In the genomic region with DNA sequence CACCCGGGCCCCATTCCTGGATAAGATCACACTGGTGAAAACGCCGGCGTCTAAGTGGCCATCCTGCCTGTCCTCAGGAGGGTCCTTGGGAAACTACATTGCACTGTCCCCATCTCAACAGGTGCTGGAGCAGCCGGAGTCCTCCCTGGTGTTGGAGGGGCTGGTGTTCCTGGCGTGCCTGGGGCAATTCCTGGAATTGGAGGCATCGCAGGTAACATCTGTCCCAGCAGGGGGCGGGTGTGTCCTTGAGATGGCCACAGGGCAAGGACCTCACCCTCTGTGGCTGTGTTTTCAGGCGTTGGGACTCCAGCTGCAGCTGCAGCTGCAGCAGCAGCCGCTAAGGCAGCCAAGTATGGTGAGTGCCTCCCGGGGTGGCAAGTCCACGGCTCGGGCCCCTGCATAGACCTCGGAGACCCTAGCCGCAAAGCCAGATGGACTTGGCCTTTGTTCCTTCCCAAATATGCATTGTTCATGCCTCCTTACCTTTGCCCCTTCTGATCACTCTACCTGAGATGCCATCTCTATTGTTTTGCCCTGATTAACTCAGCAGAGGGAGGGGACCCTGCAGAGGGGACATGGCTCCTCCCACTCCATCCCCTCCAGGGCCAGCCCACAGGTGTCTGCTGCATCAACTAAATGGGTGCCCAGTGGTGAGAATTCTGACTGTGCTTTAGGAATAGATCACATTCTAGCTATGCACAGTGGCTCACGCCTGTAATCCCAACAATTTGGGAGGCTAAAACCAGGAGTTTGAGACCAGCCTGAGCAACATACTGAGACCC, we compare ENCODE assay signal across 10 cellular contexts. TPM values are rescaled to one million over a fixed set of nuclear protein-coding genes. Genes with fewer than 3 reads are reported as not detected.
DNase-seq lines count a peak whose midpoint lies in the region; ATAC-seq and TF ChIP-seq lines count a peak whose summit lies in the region.
"Had no signal": no experiment of that assay in that cellular context is flagged by ENCODE, and none has a peak within 500 bp of the region (broad histone marks: within the 10 kb centered on the region; RNA-seq: fewer than 3 reads in every experiment).

No MANE protein-coding gene starts in this region.

- no peak overlapping the region for H3K4me3 Mint-ChIP-seq in WTC11

- H3K9ac ChIP-seq in mesenchymal stem cell (ENCODE audit: low read length): no peak overlapping the region

- H3K4me1 Mint-ChIP-seq in WTC11: peaks cover 13% of the 10 kb centered on the region

- H3K23ac ChIP-seq in mesenchymal stem cell (ENCODE audit: low read length in 2 of 2): no peak overlapping the region

- POLR2A ChIA-PET in WTC11 (lab: Charles Lee): no interaction called here

- no peak overlapping the region for H2AK5ac ChIP-seq in mesenchymal stem cell (ENCODE audit: low read length, severe bottlenecking)

- TF ChIP-seq EP300 in Ishikawa (IDR thresholded peaks at IDR 0.05; ENCODE audit: borderline replicate concordance): no peak

- H3K4ac ChIP-seq in mesenchymal stem cell (ENCODE audit: low read depth in 1 of 2, low read length in 2 of 2): no peak overlapping the region

- peak; percentile 39; the same call in 1 of the 2 replicates for TF ChIP-seq RAD21 in Ishikawa (IDR thresholded peaks at IDR 0.05; ENCODE audit: low read depth)

- no peaks in the 10 kb centered on the region for H3K27me3 Mint-ChIP-seq in WTC11 (ENCODE audit: low read depth)

- H2BK5ac ChIP-seq in mesenchymal stem cell (ENCODE audit: low read depth, low read length, poor library complexity, severe bottlenecking): no peak overlapping the region

- peak overlapping the region; percentile 15; the same call in 1 of the 2 replicates for H3K27ac Mint-ChIP-seq in WTC11

- no peaks in the 10 kb centered on the region for H3K36me3 Mint-ChIP-seq in WTC11

- CTCF ChIA-PET in WTC11 (lab: Charles Lee): interaction anchor here (0.6 to 1.9 kb wide), 12 partner anchors 8 to 353 kb away, joined by 3 to 13 read pairs (median 4); no protein-coding TSS in a partner anchor

- peaks cover 2% of the 10 kb centered on the region for H3K4me1 ChIP-seq in mesenchymal stem cell (ENCODE audit: control insufficient read depth, insufficient read depth, low read depth, low read length)

- H3K9me3 Mint-ChIP-seq in WTC11: no peaks in the 10 kb centered on the region

- H3K4me3 ChIP-seq in mesenchymal stem cell (ENCODE audit: insufficient read depth in 1 of 2, low read depth in 1 of 2, low read length in 2 of 2): no peak overlapping the region

- H3K18ac ChIP-seq in mesenchymal stem cell (ENCODE audit: low read depth in 1 of 2, low read length in 2 of 2): no peak overlapping the region

- H3K36me3 ChIP-seq in mesenchymal stem cell (ENCODE audit: control insufficient read depth in 1 of 2, insufficient read depth in 2 of 2, low read depth in 1 of 2, low read length in 2 of 2): peaks cover 0 to 67% of the 10 kb centered on the region in 2 experiments

- no peak overlapping the region for H3K14ac ChIP-seq in mesenchymal stem cell (ENCODE audit: low read length in 2 of 2)

- ATAC-seq in WTC11: peak; percentile 87
- no peak for ATAC-seq in GM19351 (IDR thresholded peaks at IDR 0.05; ENCODE audit: unreplicated experiment)

- H3K27me3 ChIP-seq in mesenchymal stem cell (ENCODE audit: control insufficient read depth in 1 of 2, insufficient read depth in 1 of 2, low read length in 2 of 2): peaks cover 0 to 37% of the 10 kb centered on the region in 2 experiments

- WGBS in mesenchymal stem cell: 58% methylated on average over 16 of the region's 16 CpGs

- no peaks in the 10 kb centered on the region for H3K9me3 ChIP-seq in mesenchymal stem cell (ENCODE audit: control insufficient read depth, low read length)

- H4K91ac ChIP-seq in mesenchymal stem cell (ENCODE audit: low read length): no peak overlapping the region

- no peaks in the 10 kb centered on the region for H3K79me1 ChIP-seq in mesenchymal stem cell (replicated peaks; ENCODE audit: low read length, poor library complexity, severe bottlenecking)

- no peak overlapping the region for H3K4me2 ChIP-seq in mesenchymal stem cell (ENCODE audit: low read length, poor library complexity, severe bottlenecking)

- no peak overlapping the region for H2BK15ac ChIP-seq in mesenchymal stem cell (ENCODE audit: low read depth, poor library complexity, severe bottlenecking)

- no peak overlapping the region for H4K8ac ChIP-seq in mesenchymal stem cell (ENCODE audit: low read length)

- H2BK12ac ChIP-seq in mesenchymal stem cell (ENCODE audit: low read length in 2 of 2): no peak overlapping the region

- DNase-seq in EH (ENCODE audit: low read depth): peak; percentile 26
- DNase-seq in WTC11 (ENCODE audit: low spot score): peak; percentile 80
- peak; percentile 21 for DNase-seq in mesenchymal stem cell
- DNase-seq in NCI-H226: no peak
- no peak for DNase-seq in activated CD8-positive, alpha-beta memory T cell treated with anti-CD3 and anti-CD28 coated beads for 24 hours
- no peak for DNase-seq in nucleus accumbens (lab: John Stamatoyannopoulos, UW)
- DNase-seq: stimulated activated naive CD4-positive, alpha-beta T cell treated with Interleukin-2 at 50 U/mL for 16 hours had no signal

- H2AFZ ChIP-seq in mesenchymal stem cell (ENCODE audit: low read depth, low read length): no peak overlapping the region

- H2BK120ac ChIP-seq in mesenchymal stem cell (ENCODE audit: low read depth, low read length): no peak overlapping the region

- 0 out of 2 replicates have a peak, but pooled peaks have one; percentile 18 for TF ChIP-seq CTCF in WTC11 (IDR thresholded peaks at IDR 0.05)

- H3K27ac ChIP-seq in mesenchymal stem cell (ENCODE audit: low read length, poor library complexity, severe bottlenecking): no peak overlapping the region

TF ChIP-seq in Ishikawa, 13 proteins besides CTCF, POLR2A, EP300 and RAD21 (continues in another document):
- TF ChIP-seq FOXM1 (IDR thresholded peaks at IDR 0.05; ENCODE audit: borderline replicate concordance, low read depth) (no peak), TAF1 (IDR thresholded peaks at IDR 0.05; ENCODE audit: low read depth) (no peak), CEBPB (IDR thresholded peaks at IDR 0.05) (no peak), TCF12 (IDR thresholded peaks at IDR 0.05; ENCODE audit: low read depth) (no peak), TEAD4 (IDR thresholded peaks at IDR 0.05) (no peak)
- TF ChIP-seq, protein P1, sequence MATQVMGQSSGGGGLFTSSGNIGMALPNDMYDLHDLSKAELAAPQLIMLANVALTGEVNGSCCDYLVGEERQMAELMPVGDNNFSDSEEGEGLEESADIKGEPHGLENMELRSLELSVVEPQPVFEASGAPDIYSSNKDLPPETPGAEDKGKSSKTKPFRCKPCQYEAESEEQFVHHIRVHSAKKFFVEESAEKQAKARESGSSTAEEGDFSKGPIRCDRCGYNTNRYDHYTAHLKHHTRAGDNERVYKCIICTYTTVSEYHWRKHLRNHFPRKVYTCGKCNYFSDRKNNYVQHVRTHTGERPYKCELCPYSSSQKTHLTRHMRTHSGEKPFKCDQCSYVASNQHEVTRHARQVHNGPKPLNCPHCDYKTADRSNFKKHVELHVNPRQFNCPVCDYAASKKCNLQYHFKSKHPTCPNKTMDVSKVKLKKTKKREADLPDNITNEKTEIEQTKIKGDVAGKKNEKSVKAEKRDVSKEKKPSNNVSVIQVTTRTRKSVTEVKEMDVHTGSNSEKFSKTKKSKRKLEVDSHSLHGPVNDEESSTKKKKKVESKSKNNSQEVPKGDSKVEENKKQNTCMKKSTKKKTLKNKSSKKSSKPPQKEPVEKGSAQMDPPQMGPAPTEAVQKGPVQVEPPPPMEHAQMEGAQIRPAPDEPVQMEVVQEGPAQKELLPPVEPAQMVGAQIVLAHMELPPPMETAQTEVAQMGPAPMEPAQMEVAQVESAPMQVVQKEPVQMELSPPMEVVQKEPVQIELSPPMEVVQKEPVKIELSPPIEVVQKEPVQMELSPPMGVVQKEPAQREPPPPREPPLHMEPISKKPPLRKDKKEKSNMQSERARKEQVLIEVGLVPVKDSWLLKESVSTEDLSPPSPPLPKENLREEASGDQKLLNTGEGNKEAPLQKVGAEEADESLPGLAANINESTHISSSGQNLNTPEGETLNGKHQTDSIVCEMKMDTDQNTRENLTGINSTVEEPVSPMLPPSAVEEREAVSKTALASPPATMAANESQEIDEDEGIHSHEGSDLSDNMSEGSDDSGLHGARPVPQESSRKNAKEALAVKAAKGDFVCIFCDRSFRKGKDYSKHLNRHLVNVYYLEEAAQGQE (IDR thresholded peaks at IDR 0.05; ENCODE audit: low read depth): no peak

TF ChIP-seq in WTC11, 78 proteins besides CTCF, POLR2A, EP300 and RAD21 (continues in another document):
- TF ChIP-seq HMGA2 (CRISPR knock-in tag; IDR thresholded peaks at IDR 0.05): no peak
- TF ChIP-seq CREM (CRISPR knock-in tag; IDR thresholded peaks at IDR 0.05): no peak
- TF ChIP-seq, protein P2, sequence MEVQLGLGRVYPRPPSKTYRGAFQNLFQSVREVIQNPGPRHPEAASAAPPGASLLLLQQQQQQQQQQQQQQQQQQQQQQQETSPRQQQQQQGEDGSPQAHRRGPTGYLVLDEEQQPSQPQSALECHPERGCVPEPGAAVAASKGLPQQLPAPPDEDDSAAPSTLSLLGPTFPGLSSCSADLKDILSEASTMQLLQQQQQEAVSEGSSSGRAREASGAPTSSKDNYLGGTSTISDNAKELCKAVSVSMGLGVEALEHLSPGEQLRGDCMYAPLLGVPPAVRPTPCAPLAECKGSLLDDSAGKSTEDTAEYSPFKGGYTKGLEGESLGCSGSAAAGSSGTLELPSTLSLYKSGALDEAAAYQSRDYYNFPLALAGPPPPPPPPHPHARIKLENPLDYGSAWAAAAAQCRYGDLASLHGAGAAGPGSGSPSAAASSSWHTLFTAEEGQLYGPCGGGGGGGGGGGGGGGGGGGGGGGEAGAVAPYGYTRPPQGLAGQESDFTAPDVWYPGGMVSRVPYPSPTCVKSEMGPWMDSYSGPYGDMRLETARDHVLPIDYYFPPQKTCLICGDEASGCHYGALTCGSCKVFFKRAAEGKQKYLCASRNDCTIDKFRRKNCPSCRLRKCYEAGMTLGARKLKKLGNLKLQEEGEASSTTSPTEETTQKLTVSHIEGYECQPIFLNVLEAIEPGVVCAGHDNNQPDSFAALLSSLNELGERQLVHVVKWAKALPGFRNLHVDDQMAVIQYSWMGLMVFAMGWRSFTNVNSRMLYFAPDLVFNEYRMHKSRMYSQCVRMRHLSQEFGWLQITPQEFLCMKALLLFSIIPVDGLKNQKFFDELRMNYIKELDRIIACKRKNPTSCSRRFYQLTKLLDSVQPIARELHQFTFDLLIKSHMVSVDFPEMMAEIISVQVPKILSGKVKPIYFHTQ (CRISPR knock-in tag; IDR thresholded peaks at IDR 0.05): no peak
- TF ChIP-seq ZNF671 (CRISPR knock-in tag; IDR thresholded peaks at IDR 0.05): no peak

RNA-seq across cellular contexts. Expression of a gene that starts 23.8 kb away (rescaled TPM):
- total RNA-seq in WTC11 (2021): 3.3 to 5.4 TPM (median 3.9 TPM) in 3 replicates
- 0.18 TPM for polyA plus RNA-seq in mesenchymal stem cell (2013, experiment 1 of 2)
- polyA plus RNA-seq in mesenchymal stem cell (2013, experiment 2 of 2): 0.11 TPM
- total RNA-seq: mononuclear cell had no signal

RNA-seq across cellular contexts. Expression of a gene that starts 31.8 kb away (rescaled TPM):
- 85.4 to 92.1 TPM (median 90.6 TPM) in 3 replicates for total RNA-seq in WTC11 (2021)
- 54.8 TPM for polyA plus RNA-seq in mesenchymal stem cell (2013, experiment 1 of 2)
- 54.9 TPM for polyA plus RNA-seq in mesenchymal stem cell (2013, experiment 2 of 2)

Comparison
In these comparisons a context has a peak if more than half of its experiments do, and no peak if none do; other contexts are left out.
1. DNase-seq: peak in EH (single experiment), WTC11 (single experiment) and mesenchymal stem cell (single experiment); none in NCI-H226 (single experiment), activated CD8-positive, alpha-beta memory T cell treated with anti-CD3 and anti-CD28 coated beads for 24 hours (single experiment) and nucleus accumbens (0 of 56).